Comparison of ENCODE assay signal across 1 cellular context in the genomic region with DNA sequence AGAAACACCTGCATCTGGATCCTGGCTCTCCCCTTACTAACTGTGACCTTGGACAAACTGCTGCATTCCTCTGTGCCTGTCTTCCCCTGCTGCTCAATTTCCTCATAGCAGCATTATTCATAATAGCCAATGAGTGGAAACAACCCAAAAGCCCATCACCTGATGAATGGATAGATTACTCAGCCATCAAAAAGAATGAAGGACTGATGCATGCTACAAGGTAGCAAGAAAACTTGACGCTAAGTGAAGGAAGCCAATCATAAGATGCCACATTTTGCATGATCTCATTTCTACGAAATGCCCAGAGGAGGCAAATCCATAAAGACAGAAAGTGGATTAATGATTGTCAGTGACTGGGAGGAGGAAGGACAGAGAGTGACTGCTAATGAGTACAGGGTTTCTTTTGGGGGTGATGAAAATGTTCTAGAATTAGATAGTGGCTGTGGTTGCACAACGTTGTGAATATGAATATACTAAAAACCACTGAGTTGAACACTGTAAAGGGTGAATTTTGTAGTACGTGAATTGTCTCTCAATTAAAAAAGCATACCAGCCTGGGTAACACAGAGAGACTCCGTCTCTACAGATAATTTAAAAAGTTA.
TF ChIP-seq lines count a peak whose summit lies in the region.

No MANE protein-coding gene starts in this region.

TF ChIP-seq in GM23338, 12 proteins besides CTCF, POLR2A, EP300 and RAD21 (continued from another document):
- TF ChIP-seq, protein P1, sequence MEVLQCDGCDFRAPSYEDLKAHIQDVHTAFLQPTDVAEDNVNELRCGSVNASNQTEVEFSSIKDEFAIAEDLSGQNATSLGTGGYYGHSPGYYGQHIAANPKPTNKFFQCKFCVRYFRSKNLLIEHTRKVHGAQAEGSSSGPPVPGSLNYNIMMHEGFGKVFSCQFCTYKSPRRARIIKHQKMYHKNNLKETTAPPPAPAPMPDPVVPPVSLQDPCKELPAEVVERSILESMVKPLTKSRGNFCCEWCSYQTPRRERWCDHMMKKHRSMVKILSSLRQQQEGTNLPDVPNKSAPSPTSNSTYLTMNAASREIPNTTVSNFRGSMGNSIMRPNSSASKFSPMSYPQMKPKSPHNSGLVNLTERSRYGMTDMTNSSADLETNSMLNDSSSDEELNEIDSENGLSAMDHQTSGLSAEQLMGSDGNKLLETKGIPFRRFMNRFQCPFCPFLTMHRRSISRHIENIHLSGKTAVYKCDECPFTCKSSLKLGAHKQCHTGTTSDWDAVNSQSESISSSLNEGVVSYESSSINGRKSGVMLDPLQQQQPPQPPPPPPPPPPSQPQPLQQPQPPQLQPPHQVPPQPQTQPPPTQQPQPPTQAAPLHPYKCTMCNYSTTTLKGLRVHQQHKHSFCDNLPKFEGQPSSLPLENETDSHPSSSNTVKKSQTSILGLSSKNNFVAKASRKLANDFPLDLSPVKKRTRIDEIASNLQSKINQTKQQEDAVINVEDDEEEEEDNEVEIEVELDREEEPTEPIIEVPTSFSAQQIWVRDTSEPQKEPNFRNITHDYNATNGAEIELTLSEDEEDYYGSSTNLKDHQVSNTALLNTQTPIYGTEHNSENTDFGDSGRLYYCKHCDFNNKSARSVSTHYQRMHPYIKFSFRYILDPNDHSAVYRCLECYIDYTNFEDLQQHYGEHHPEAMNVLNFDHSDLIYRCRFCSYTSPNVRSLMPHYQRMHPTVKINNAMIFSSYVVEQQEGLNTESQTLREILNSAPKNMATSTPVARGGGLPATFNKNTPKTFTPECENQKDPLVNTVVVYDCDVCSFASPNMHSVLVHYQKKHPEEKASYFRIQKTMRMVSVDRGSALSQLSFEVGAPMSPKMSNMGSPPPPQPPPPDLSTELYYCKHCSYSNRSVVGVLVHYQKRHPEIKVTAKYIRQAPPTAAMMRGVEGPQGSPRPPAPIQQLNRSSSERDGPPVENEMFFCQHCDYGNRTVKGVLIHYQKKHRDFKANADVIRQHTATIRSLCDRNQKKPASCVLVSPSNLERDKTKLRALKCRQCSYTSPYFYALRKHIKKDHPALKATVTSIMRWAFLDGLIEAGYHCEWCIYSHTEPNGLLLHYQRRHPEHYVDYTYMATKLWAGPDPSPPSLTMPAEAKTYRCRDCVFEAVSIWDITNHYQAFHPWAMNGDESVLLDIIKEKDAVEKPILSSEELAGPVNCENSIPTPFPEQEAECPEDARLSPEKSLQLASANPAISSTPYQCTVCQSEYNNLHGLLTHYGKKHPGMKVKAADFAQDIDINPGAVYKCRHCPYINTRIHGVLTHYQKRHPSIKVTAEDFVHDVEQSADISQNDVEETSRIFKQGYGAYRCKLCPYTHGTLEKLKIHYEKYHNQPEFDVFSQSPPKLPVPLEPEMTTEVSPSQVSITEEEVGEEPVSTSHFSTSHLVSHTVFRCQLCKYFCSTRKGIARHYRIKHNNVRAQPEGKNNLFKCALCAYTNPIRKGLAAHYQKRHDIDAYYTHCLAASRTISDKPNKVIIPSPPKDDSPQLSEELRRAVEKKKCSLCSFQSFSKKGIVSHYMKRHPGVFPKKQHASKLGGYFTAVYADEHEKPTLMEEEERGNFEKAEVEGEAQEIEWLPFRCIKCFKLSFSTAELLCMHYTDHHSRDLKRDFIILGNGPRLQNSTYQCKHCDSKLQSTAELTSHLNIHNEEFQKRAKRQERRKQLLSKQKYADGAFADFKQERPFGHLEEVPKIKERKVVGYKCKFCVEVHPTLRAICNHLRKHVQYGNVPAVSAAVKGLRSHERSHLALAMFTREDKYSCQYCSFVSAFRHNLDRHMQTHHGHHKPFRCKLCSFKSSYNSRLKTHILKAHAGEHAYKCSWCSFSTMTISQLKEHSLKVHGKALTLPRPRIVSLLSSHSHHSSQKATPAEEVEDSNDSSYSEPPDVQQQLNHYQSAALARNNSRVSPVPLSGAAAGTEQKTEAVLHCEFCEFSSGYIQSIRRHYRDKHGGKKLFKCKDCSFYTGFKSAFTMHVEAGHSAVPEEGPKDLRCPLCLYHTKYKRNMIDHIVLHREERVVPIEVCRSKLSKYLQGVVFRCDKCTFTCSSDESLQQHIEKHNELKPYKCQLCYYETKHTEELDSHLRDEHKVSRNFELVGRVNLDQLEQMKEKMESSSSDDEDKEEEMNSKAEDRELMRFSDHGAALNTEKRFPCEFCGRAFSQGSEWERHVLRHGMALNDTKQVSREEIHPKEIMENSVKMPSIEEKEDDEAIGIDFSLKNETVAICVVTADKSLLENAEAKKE (CRISPR knock-in tag; IDR thresholded peaks at IDR 0.05): no peak
- no peak for TF ChIP-seq ZNF114 (CRISPR knock-in tag; IDR thresholded peaks at IDR 0.05)
